8 cellular contexts compared by ENCODE assay signal in genomic region chr12:52741378-52742195, GRCh38. TPM values are rescaled to one million over a fixed set of nuclear protein-coding genes. Genes with fewer than 3 reads are reported as not detected.
DNase-seq lines count a peak whose midpoint lies in the region; ATAC-seq and TF ChIP-seq lines count a peak whose summit lies in the region.

No MANE protein-coding gene starts in this region.

- H3K27me3 Mint-ChIP-seq in CD4-positive, alpha-beta T cell: peaks cover 17% of the 10 kb centered on the region
- peaks cover 3% of the 10 kb centered on the region for H3K27me3 Mint-ChIP-seq in activated CD8-positive, alpha-beta T cell treated with anti-CD3 and anti-CD28 coated beads for 36 hours

- H3K27me3 ChIP-seq in CD4-positive, alpha-beta T cell (ENCODE audit: control insufficient read depth, insufficient read depth, low read length): peaks cover 5% of the 10 kb centered on the region
- no peaks in the 10 kb centered on the region for H3K27me3 ChIP-seq in upper lobe of left lung
- H3K27me3 ChIP-seq in ascending aorta: no peaks in the 10 kb centered on the region

- no peak overlapping the region for H3K27ac ChIP-seq in CD4-positive, alpha-beta T cell (ENCODE audit: low read depth, low read length)
- no peak overlapping the region for H3K27ac ChIP-seq in upper lobe of left lung
- H3K27ac ChIP-seq in ascending aorta: no peak overlapping the region

- H3K4me1 ChIP-seq in upper lobe of left lung (no peaks in the 10 kb centered on the region), ascending aorta (no peaks in the 10 kb centered on the region)

- no peak for TF ChIP-seq EP300 in upper lobe of left lung (IDR thresholded peaks at IDR 0.05)

- no peak overlapping the region for H3K4me3 Mint-ChIP-seq in CD4-positive, alpha-beta T cell
- no peak overlapping the region for H3K4me3 Mint-ChIP-seq in activated CD8-positive, alpha-beta T cell treated with anti-CD3 and anti-CD28 coated beads for 36 hours

- no peak overlapping the region for H3K27ac Mint-ChIP-seq in CD4-positive, alpha-beta T cell
- H3K27ac Mint-ChIP-seq in activated CD8-positive, alpha-beta T cell treated with anti-CD3 and anti-CD28 coated beads for 36 hours: no peak overlapping the region

- H3K9me3 ChIP-seq in CD4-positive, alpha-beta T cell (ENCODE audit: control insufficient read depth, low read length): no peaks in the 10 kb centered on the region
- H3K9me3 ChIP-seq in upper lobe of left lung: no peaks in the 10 kb centered on the region
- H3K9me3 ChIP-seq in ascending aorta: no peaks in the 10 kb centered on the region

- DNase-seq in CD4-positive, alpha-beta T cell: peak; percentile 39 to 69 (median 53)
- DNase-seq in LNCaP clone FGC (ENCODE audit: low read depth) (peak; percentile 46), renal cortical epithelial cell (ENCODE audit: low read depth) (peak; percentile 36), upper lobe of left lung (no peak), NCI-H1105 (lab: John Stamatoyannopoulos, UW) (no peak), ascending aorta (ENCODE audit: low spot score in 2 of 2) (no peak)
- peak; percentile 82 for DNase-seq in activated CD8-positive, alpha-beta T cell treated with anti-CD3 and anti-CD28 coated beads for 36 hours

- POLR2A ChIA-PET in CD4-positive, alpha-beta T cell (lab: Charles Lee): no interaction called here
- POLR2A ChIA-PET in activated CD8-positive, alpha-beta T cell treated with anti-CD3 and anti-CD28 coated beads for 36 hours (lab: Charles Lee): no interaction called here

- CTCF ChIA-PET in CD4-positive, alpha-beta T cell (lab: Charles Lee): no interaction called here
- CTCF ChIA-PET in activated CD8-positive, alpha-beta T cell treated with anti-CD3 and anti-CD28 coated beads for 36 hours (lab: Charles Lee): interaction anchor here (1.4 kb wide), 1 partner anchor 528 kb away, joined by 3 read pairs; no protein-coding TSS in a partner anchor

- ATAC-seq in CD4-positive, alpha-beta T cell (ENCODE audit: poor library complexity): peak; percentile 51
- peak; percentile 49 for ATAC-seq in activated CD8-positive, alpha-beta T cell treated with anti-CD3 and anti-CD28 coated beads for 36 hours
- ATAC-seq in esophagus mucosa (peak; percentile 74), upper lobe of left lung (ENCODE audit: low FRiP score in 2 of 2) (no peak)

- no peaks in the 10 kb centered on the region for H3K36me3 Mint-ChIP-seq in CD4-positive, alpha-beta T cell (ENCODE audit: low read depth)
- H3K36me3 Mint-ChIP-seq in activated CD8-positive, alpha-beta T cell treated with anti-CD3 and anti-CD28 coated beads for 36 hours (ENCODE audit: low read depth): no peaks in the 10 kb centered on the region

- no peak overlapping the region for H3K4me3 ChIP-seq in LNCaP clone FGC (ENCODE audit: low read depth, low read length)
- H3K4me3 ChIP-seq in upper lobe of left lung: no peak overlapping the region
- no peak overlapping the region for H3K4me3 ChIP-seq in ascending aorta

- no peak for TF ChIP-seq CTCF in CD4-positive, alpha-beta T cell (IDR thresholded peaks at IDR 0.05)
- TF ChIP-seq CTCF in LNCaP clone FGC (IDR thresholded peaks at IDR 0.05; ENCODE audit: control insufficient read depth, extremely low read depth, insufficient read depth) (no peak), upper lobe of left lung (IDR thresholded peaks at IDR 0.05) (no peak), ascending aorta (IDR thresholded peaks at IDR 0.05) (no peak)
- TF ChIP-seq CTCF in activated CD8-positive, alpha-beta T cell treated with anti-CD3 and anti-CD28 coated beads for 36 hours (IDR thresholded peaks at IDR 0.05): no peak

- no peak for TF ChIP-seq POLR2A in upper lobe of left lung (IDR thresholded peaks at IDR 0.05)

- WGBS in upper lobe of left lung, 2 donors: 11 to 17% methylated on average over 15 to 16 of the region's 16 CpGs

- no peaks in the 10 kb centered on the region for H3K9me3 Mint-ChIP-seq in CD4-positive, alpha-beta T cell
- no peaks in the 10 kb centered on the region for H3K9me3 Mint-ChIP-seq in activated CD8-positive, alpha-beta T cell treated with anti-CD3 and anti-CD28 coated beads for 36 hours

- H3K4me1 Mint-ChIP-seq in CD4-positive, alpha-beta T cell (ENCODE audit: low read depth): peaks cover 5% of the 10 kb centered on the region
- no peaks in the 10 kb centered on the region for H3K4me1 Mint-ChIP-seq in activated CD8-positive, alpha-beta T cell treated with anti-CD3 and anti-CD28 coated beads for 36 hours (ENCODE audit: low read depth)

- intact Hi-C loops in CD4-positive, alpha-beta T cell (cut with DNase I, micrococcal nuclease): loop anchor here in 1 of 2 experiments (5.0 kb wide), 2 partner anchors 49 to 129 kb away; no protein-coding TSS in a partner anchor
- intact Hi-C loops in activated CD8-positive, alpha-beta T cell treated with anti-CD3 and anti-CD28 coated beads for 36 hours (cut with micrococcal nuclease): no loop called here
- intact Hi-C loops in ascending aorta (cut with DNase I): no loop called here

- no peaks in the 10 kb centered on the region for H3K36me3 ChIP-seq in upper lobe of left lung
- no peaks in the 10 kb centered on the region for H3K36me3 ChIP-seq in ascending aorta

RNA-seq across cellular contexts. Expression of gene KRT76, which starts 35.6 kb away (rescaled TPM):
- total RNA-seq in CD4-positive, alpha-beta T cell: not detected
- total RNA-seq in activated CD8-positive, alpha-beta T cell treated with anti-CD3 and anti-CD28 coated beads for 36 hours: not detected
- total RNA-seq in esophagus mucosa (0.08 TPM), renal cortical epithelial cell (not detected in 2 replicates), upper lobe of left lung (not detected), ascending aorta (not detected)

RNA-seq across cellular contexts. Expression of gene KRT77, which starts 38.3 kb away (rescaled TPM):
- under 1 TPM; 0.11 to 0.20 TPM for total RNA-seq in CD4-positive, alpha-beta T cell
- total RNA-seq in activated CD8-positive, alpha-beta T cell treated with anti-CD3 and anti-CD28 coated beads for 36 hours: not detected
- total RNA-seq in esophagus mucosa (not detected), renal cortical epithelial cell (not detected in 2 replicates), upper lobe of left lung (not detected), ascending aorta (not detected)

RNA-seq across cellular contexts. Expression of gene KRT3, which starts 54.3 kb away (rescaled TPM):
- not detected for total RNA-seq in CD4-positive, alpha-beta T cell
- total RNA-seq in activated CD8-positive, alpha-beta T cell treated with anti-CD3 and anti-CD28 coated beads for 36 hours: not detected
- total RNA-seq in esophagus mucosa: 1.0 TPM
- not detected in 2 replicates for total RNA-seq in renal cortical epithelial cell
- not detected for total RNA-seq in upper lobe of left lung
- not detected for total RNA-seq in ascending aorta

Comparison
In these comparisons a context has a peak if more than half of its experiments do, and no peak if none do; other contexts are left out.
1. ATAC-seq: peak in CD4-positive, alpha-beta T cell (single experiment), activated CD8-positive, alpha-beta T cell treated with anti-CD3 and anti-CD28 coated beads for 36 hours (single experiment) and esophagus mucosa (single experiment); none in upper lobe of left lung (0 of 2).
2. DNase-seq: peak in CD4-positive, alpha-beta T cell (10 of 10), LNCaP clone FGC (single experiment), activated CD8-positive, alpha-beta T cell treated with anti-CD3 and anti-CD28 coated beads for 36 hours (single experiment) and renal cortical epithelial cell (single experiment); none in upper lobe of left lung (0 of 2), NCI-H1105 (single experiment) and ascending aorta (0 of 2).